ENCODE assay signal across 18 cellular contexts in genomic region chr16:17330019-17330570, GRCh38.
DNase-seq lines count a peak whose midpoint lies in the region; ATAC-seq and TF ChIP-seq lines count a peak whose summit lies in the region.
"Had no signal": no experiment of that assay in that cellular context is flagged by ENCODE, and none has a peak within 500 bp of the region (broad histone marks: within the 10 kb centered on the region; RNA-seq: fewer than 3 reads in every experiment).

No MANE protein-coding gene starts in this region.

- in situ Hi-C loops in transverse colon (cut with MboI; ENCODE audit: low pct_ligation_motif_present in 1 of 4, low pct_unique_long_range_greater_than_20kb in 1 of 4, low sequenced_read_pairs in 3 of 4), result no loop called here

- WGBS in esophagus, 2 donors, result 77 to 82% methylated on average over 5 of the region's 5 CpGs
- WGBS in transverse colon (ENCODE audit: low coverage in 1 of 2), 2 donors, result 79 to 80% methylated on average over 1 to 5 of the region's 5 CpGs

- no peak for ATAC-seq in left cardiac atrium
- ATAC-seq: K562, Panc1 had no signal

- H3K36me3 ChIP-seq in left ventricle myocardium inferior (no peaks in the 10 kb centered on the region), esophagus (ENCODE audit: control insufficient read depth in 2 of 2, insufficient read depth in 2 of 2, low read length in 1 of 2) (no peaks in the 10 kb centered on the region), muscle layer of colon (ENCODE audit: insufficient read depth, low read length) (no peaks in the 10 kb centered on the region), transverse colon (no peaks in the 10 kb centered on the region)

- DNase-seq in left ventricle myocardium inferior (no peak), left cardiac atrium (no peak), transverse colon (peak; percentile 26), dedifferentiated amniotic fluid mesenchymal stem cell (ENCODE audit: extremely low spot score) (no peak), anterior cingulate cortex (lab: John Stamatoyannopoulos, UW) (no peak)
- DNase-seq: AML-193, DND-41, GF-D8, NCI-H1436 treated with DMSO at 0.1 percent for 48 hours, NCI-H2171, NCI-H82, SHP77 had no signal

- no peak for TF ChIP-seq POLR2A in transverse colon (IDR thresholded peaks at IDR 0.05)

- intact Hi-C loops in left ventricle myocardium inferior (cut with micrococcal nuclease), result no loop called here
- intact Hi-C loops in left cardiac atrium (cut with DNase I), result no loop called here
- intact Hi-C loops in transverse colon (cut with DNase I; ENCODE audit: low total_unique reads), result no loop called here

- no peak for TF ChIP-seq EP300 in transverse colon (IDR thresholded peaks at IDR 0.05; ENCODE audit: low read depth)

- H3K9me3 ChIP-seq in left ventricle myocardium inferior (replicated peaks) (no peaks in the 10 kb centered on the region), esophagus (ENCODE audit: control insufficient read depth in 2 of 2, insufficient read depth in 1 of 2, low read depth in 1 of 2, low read length in 1 of 2) (no peaks in the 10 kb centered on the region), muscle layer of colon (ENCODE audit: low read length) (no peaks in the 10 kb centered on the region), transverse colon (no peaks in the 10 kb centered on the region)
- H3K9me3 ChIP-seq: Caco-2 had no signal

- peak overlapping the region; percentile 60 for H3K27ac ChIP-seq in left ventricle myocardium inferior (replicated peaks)
- peak overlapping the region; percentile 40 to 41 for H3K27ac ChIP-seq in esophagus (ENCODE audit: low read depth in 2 of 2, low read length in 1 of 2)
- peak overlapping the region; percentile 64 for H3K27ac ChIP-seq in muscle layer of colon (ENCODE audit: low read depth, low read length)
- H3K27ac ChIP-seq in transverse colon, result peak overlapping the region; percentile 71 to 85 (median 84)
- H3K27ac ChIP-seq: HL-60 had no signal

- H3K4me1 ChIP-seq in left ventricle myocardium inferior (peaks cover 4% of the 10 kb centered on the region), esophagus (ENCODE audit: control insufficient read depth in 2 of 2, insufficient read depth in 2 of 2, low read length in 1 of 2) (peaks cover 0 to 9% of the 10 kb centered on the region in 2 donors), muscle layer of colon (ENCODE audit: insufficient read depth, low read length) (peaks cover 45% of the 10 kb centered on the region), transverse colon (peaks cover 13 to 24% (median 17%) of the 10 kb centered on the region in 4 donors)
- H3K4me1 ChIP-seq: Caco-2 had no signal

- no peak overlapping the region for H3K9ac ChIP-seq in muscle layer of colon (ENCODE audit: low read length)

- H3K4me3 ChIP-seq in left ventricle myocardium inferior (no peak overlapping the region), esophagus (ENCODE audit: low read depth in 1 of 2, low read length in 2 of 2) (no peak overlapping the region), muscle layer of colon (ENCODE audit: low read depth in 1 of 2, low read length in 2 of 2) (no peak overlapping the region), transverse colon (no peak overlapping the region)
- H3K4me3 ChIP-seq: K562 had no signal

- TF ChIP-seq CTCF in left ventricle myocardium inferior (IDR thresholded peaks at IDR 0.05; ENCODE audit: borderline replicate concordance) (no peak), transverse colon (IDR thresholded peaks at IDR 0.05) (no peak)

- H3K27me3 ChIP-seq in left ventricle myocardium inferior (ENCODE audit: low read depth), result no peaks in the 10 kb centered on the region
- no peaks in the 10 kb centered on the region for H3K27me3 ChIP-seq in esophagus (ENCODE audit: control insufficient read depth in 1 of 2, insufficient read depth in 2 of 2, low read length in 2 of 2)
- H3K27me3 ChIP-seq in muscle layer of colon (ENCODE audit: control insufficient read depth in 1 of 2, insufficient read depth in 2 of 2, low read length in 2 of 2), result no peaks in the 10 kb centered on the region
- H3K27me3 ChIP-seq in transverse colon, result no peaks in the 10 kb centered on the region
